ENCODE assay signal across 10 cellular contexts in the genomic region with DNA sequence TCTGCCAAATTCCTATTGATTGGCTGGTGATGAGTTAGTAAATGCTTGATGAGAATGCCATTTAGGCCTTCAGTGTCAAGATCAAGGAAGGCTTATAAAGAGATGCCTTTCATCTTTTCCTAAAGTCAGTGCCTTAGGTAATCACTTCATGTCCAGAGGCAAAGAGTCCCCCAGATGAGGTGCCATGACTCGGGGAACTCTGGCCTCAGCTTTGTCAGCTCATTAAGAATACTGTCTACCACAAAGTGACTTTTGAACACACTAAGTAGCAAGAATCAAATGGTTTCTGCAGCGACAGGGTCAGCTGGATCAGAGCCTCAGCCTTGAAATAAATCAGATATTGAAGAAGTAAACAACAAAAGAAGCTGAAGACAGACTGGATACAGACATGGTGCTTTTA.
DNase-seq lines count a peak whose midpoint lies in the region; ATAC-seq and TF ChIP-seq lines count a peak whose summit lies in the region.
"Had no signal": no experiment of that assay in that cellular context is flagged by ENCODE, and none has a peak within 500 bp of the region (broad histone marks: within the 10 kb centered on the region; RNA-seq: fewer than 3 reads in every experiment).

No MANE protein-coding gene starts in this region.

- H4K20me1 ChIP-seq in GM23338 (replicated peaks; ENCODE audit: insufficient read depth): no peaks in the 10 kb centered on the region

- H3K4me3 Mint-ChIP-seq in CD4-positive, CD25-positive, alpha-beta regulatory T cell: peak overlapping the region; percentile 16 to 80 (median 58)
- H3K4me3 Mint-ChIP-seq in GM23338: no peak overlapping the region
- peak overlapping the region; percentile 98 for H3K4me3 Mint-ChIP-seq in activated CD8-positive, alpha-beta T cell treated with anti-CD3 and anti-CD28 coated beads, Interleukin-2, amount 10 ng/mL, durations not matched to agents 7 days and 5 days
- H3K4me3 Mint-ChIP-seq in naive thymus-derived CD8-positive, alpha-beta T cell: peak overlapping the region; percentile 33 to 91 (median 66)

- peak overlapping the region; percentile 92 for H3K4me3 ChIP-seq in CD4-positive, CD25-positive, alpha-beta regulatory T cell (ENCODE audit: low read depth, low read length)
- no peak overlapping the region for H3K4me3 ChIP-seq in GM23338
- H3K4me3 ChIP-seq: psoas muscle, SJSA1 had no signal

- H3K4me2 ChIP-seq in GM23338: no peak overlapping the region

- peak overlapping the region; percentile 84 to 99 (median 94) for H3K27ac Mint-ChIP-seq in CD4-positive, CD25-positive, alpha-beta regulatory T cell
- no peak overlapping the region for H3K27ac Mint-ChIP-seq in GM23338
- peak overlapping the region; percentile 100 for H3K27ac Mint-ChIP-seq in activated CD8-positive, alpha-beta T cell treated with anti-CD3 and anti-CD28 coated beads, Interleukin-2, amount 10 ng/mL, durations not matched to agents 7 days and 5 days
- H3K27ac Mint-ChIP-seq in naive thymus-derived CD8-positive, alpha-beta T cell: peak overlapping the region; percentile 92 to 100 (median 98)

- peaks cover 3% of the 10 kb centered on the region for H3K36me3 Mint-ChIP-seq in CD4-positive, CD25-positive, alpha-beta regulatory T cell
- H3K36me3 Mint-ChIP-seq in GM23338 (ENCODE audit: low read depth): no peaks in the 10 kb centered on the region
- H3K36me3 Mint-ChIP-seq in activated CD8-positive, alpha-beta T cell treated with anti-CD3 and anti-CD28 coated beads, Interleukin-2, amount 10 ng/mL, durations not matched to agents 7 days and 5 days (ENCODE audit: low read depth): peaks cover 63% of the 10 kb centered on the region
- peaks cover 0 to 12% (median 5%) of the 10 kb centered on the region in 3 donors for H3K36me3 Mint-ChIP-seq in naive thymus-derived CD8-positive, alpha-beta T cell

- no peak for DNase-seq in CD4-positive, CD25-positive, alpha-beta regulatory T cell
- DNase-seq in GM23338 (ENCODE audit: low spot score): no peak
- DNase-seq in activated CD8-positive, alpha-beta T cell treated with anti-CD3 and anti-CD28 coated beads, Interleukin-2, amount 10 ng/mL, durations not matched to agents 7 days and 5 days: no peak
- no peak for DNase-seq in naive thymus-derived CD8-positive, alpha-beta T cell
- DNase-seq in DMS114 treated with DMSO at 0.1 percent for 48 hours (lab: John Stamatoyannopoulos, UW; ENCODE audit: unreplicated experiment): no peak
- DNase-seq in G401 (ENCODE audit: low spot score): no peak
- DNase-seq: NCI-H1092, psoas muscle had no signal

- H3K4me1 ChIP-seq in CD4-positive, CD25-positive, alpha-beta regulatory T cell (ENCODE audit: control insufficient read depth, insufficient read depth, low read length, poor library complexity, severe bottlenecking): peaks cover 75% of the 10 kb centered on the region
- H3K4me1 ChIP-seq in GM23338 (ENCODE audit: insufficient read depth): no peaks in the 10 kb centered on the region; the same call in 1 of the 2 replicates
- H3K4me1 ChIP-seq: psoas muscle had no signal

- POLR2A ChIA-PET in activated CD8-positive, alpha-beta T cell treated with anti-CD3 and anti-CD28 coated beads, Interleukin-2, amount 10 ng/mL, durations not matched to agents 7 days and 5 days (lab: Charles Lee): interaction anchor here (0.7 to 9.0 kb wide), 9 partner anchors 7 to 122 kb away, joined by 3 to 215 read pairs (median 4); partner anchors contain the start of gene SLC39A10
- POLR2A ChIA-PET in naive thymus-derived CD8-positive, alpha-beta T cell (lab: Charles Lee): interaction anchor here (1.0 to 8.6 kb wide), 8 partner anchors 10 to 122 kb away, joined by 3 to 152 read pairs (median 4); partner anchors contain the start of gene SLC39A10

- no peaks in the 10 kb centered on the region for H3K36me3 ChIP-seq in CD4-positive, CD25-positive, alpha-beta regulatory T cell (ENCODE audit: control insufficient read depth, insufficient read depth, low read length)
- H3K36me3 ChIP-seq in GM23338 (ENCODE audit: insufficient read depth): no peaks in the 10 kb centered on the region
- H3K36me3 ChIP-seq: SJSA1 had no signal

- H3K27me3 Mint-ChIP-seq in CD4-positive, CD25-positive, alpha-beta regulatory T cell: no peaks in the 10 kb centered on the region
- H3K27me3 Mint-ChIP-seq in GM23338 (ENCODE audit: insufficient read depth, low read depth, poor library complexity): peaks cover 5% of the 10 kb centered on the region
- no peaks in the 10 kb centered on the region for H3K27me3 Mint-ChIP-seq in activated CD8-positive, alpha-beta T cell treated with anti-CD3 and anti-CD28 coated beads, Interleukin-2, amount 10 ng/mL, durations not matched to agents 7 days and 5 days (ENCODE audit: low read depth)
- no peaks in the 10 kb centered on the region for H3K27me3 Mint-ChIP-seq in naive thymus-derived CD8-positive, alpha-beta T cell

- no peaks in the 10 kb centered on the region for H3K9me3 ChIP-seq in CD4-positive, CD25-positive, alpha-beta regulatory T cell (ENCODE audit: control insufficient read depth in 2 of 2, low read length in 2 of 2)
- H3K9me3 ChIP-seq: psoas muscle, SJSA1 had no signal

- in situ Hi-C loops in G401 (cut with HindIII; ENCODE audit: low sequenced_read_pairs): no loop called here

- peaks cover 52 to 86% (median 72%) of the 10 kb centered on the region in 4 donors for H3K4me1 Mint-ChIP-seq in CD4-positive, CD25-positive, alpha-beta regulatory T cell
- peaks cover 8% of the 10 kb centered on the region; the same call in 2 of the 3 replicates for H3K4me1 Mint-ChIP-seq in GM23338
- H3K4me1 Mint-ChIP-seq in activated CD8-positive, alpha-beta T cell treated with anti-CD3 and anti-CD28 coated beads, Interleukin-2, amount 10 ng/mL, durations not matched to agents 7 days and 5 days (ENCODE audit: low read depth): peaks cover 89% of the 10 kb centered on the region
- H3K4me1 Mint-ChIP-seq in naive thymus-derived CD8-positive, alpha-beta T cell: peaks cover 34 to 85% (median 78%) of the 10 kb centered on the region in 4 donors

- H3K27me3 ChIP-seq in CD4-positive, CD25-positive, alpha-beta regulatory T cell (ENCODE audit: control insufficient read depth, insufficient read depth, low read length): no peaks in the 10 kb centered on the region
- H3K27me3 ChIP-seq in GM23338 (ENCODE audit: insufficient read depth): no peaks in the 10 kb centered on the region
- H3K27me3 ChIP-seq: SJSA1 had no signal

- no peak for ATAC-seq in CD4-positive, CD25-positive, alpha-beta regulatory T cell (ENCODE audit: low read depth in 2 of 2)
- ATAC-seq in GM23338: no peak
- ATAC-seq in activated CD8-positive, alpha-beta T cell treated with anti-CD3 and anti-CD28 coated beads, Interleukin-2, amount 10 ng/mL, durations not matched to agents 7 days and 5 days: no peak
- ATAC-seq in naive thymus-derived CD8-positive, alpha-beta T cell: no peak
- no peak for ATAC-seq in HG02798 (IDR thresholded peaks at IDR 0.05; ENCODE audit: poor library complexity, unreplicated experiment)

- H3K27ac ChIP-seq in CD4-positive, CD25-positive, alpha-beta regulatory T cell (ENCODE audit: insufficient read depth, low read length, poor library complexity, severe bottlenecking): peak overlapping the region; percentile 75
- no peak overlapping the region for H3K27ac ChIP-seq in GM23338 (ENCODE audit: low read depth)
- H3K27ac ChIP-seq: psoas muscle, SJSA1 had no signal

- H3F3A ChIP-seq in GM23338 (replicated peaks; ENCODE audit: low read depth): no peaks in the 10 kb centered on the region

- CTCF ChIA-PET in activated CD8-positive, alpha-beta T cell treated with anti-CD3 and anti-CD28 coated beads, Interleukin-2, amount 10 ng/mL, durations not matched to agents 7 days and 5 days (lab: Charles Lee): interaction anchor here (0.9 to 8.9 kb wide), 6 partner anchors 10 to 122 kb away, joined by 3 to 120 read pairs (median 14); no protein-coding TSS in a partner anchor

- peak overlapping the region; percentile 52; the same call in 1 of the 2 replicates for H2AFZ ChIP-seq in GM23338

- no peaks in the 10 kb centered on the region for H3K79me2 ChIP-seq in GM23338 (replicated peaks; ENCODE audit: insufficient read depth)

- peaks cover 0 to 4% (median 0%) of the 10 kb centered on the region in 7 donors for H3K9me3 Mint-ChIP-seq in CD4-positive, CD25-positive, alpha-beta regulatory T cell
- no peaks in the 10 kb centered on the region for H3K9me3 Mint-ChIP-seq in GM23338
- peaks cover 9% of the 10 kb centered on the region for H3K9me3 Mint-ChIP-seq in activated CD8-positive, alpha-beta T cell treated with anti-CD3 and anti-CD28 coated beads, Interleukin-2, amount 10 ng/mL, durations not matched to agents 7 days and 5 days (ENCODE audit: insufficient read depth)
- peaks cover 0 to 28% (median 9%) of the 10 kb centered on the region in 9 donors for H3K9me3 Mint-ChIP-seq in naive thymus-derived CD8-positive, alpha-beta T cell

- no peak for TF ChIP-seq CTCF in GM23338 (conservative IDR thresholded peaks at IDR 0.05; ENCODE audit: low read depth in 2 of 2)

- no peaks in the 10 kb centered on the region for H3K9me2 ChIP-seq in GM23338 (ENCODE audit: insufficient read depth)

TF ChIP-seq in GM23338, 12 proteins besides CTCF, POLR2A, EP300 and RAD21 (continues in another document):
- TF ChIP-seq ZNF331 (CRISPR knock-in tag; IDR thresholded peaks at IDR 0.05; ENCODE audit: low read depth) (no peak), EZH2 (IDR thresholded peaks at IDR 0.05; ENCODE audit: low read depth, unreplicated experiment) (no peak), STAT1 (IDR thresholded peaks at IDR 0.05; ENCODE audit: unreplicated experiment) (no peak), POLR2AphosphoS5 (IDR thresholded peaks at IDR 0.05; ENCODE audit: low read depth) (no peak), ETS1 (IDR thresholded peaks at IDR 0.05) (no peak)
